In genomic region chr2:149189769-149190168, GRCh38 we compare ENCODE assay signal across 31 cellular contexts.
"Had no signal": no experiment of that assay in that cellular context is flagged by ENCODE, and none has a peak within 500 bp of the region (broad histone marks: within the 10 kb centered on the region; RNA-seq: fewer than 3 reads in every experiment).

No MANE protein-coding gene starts in this region.

- H3K9me3 ChIP-seq: adrenal gland, ascending aorta, body of pancreas, breast epithelium had no signal

- ATAC-seq: activated naive CD4-positive, alpha-beta T cell treated with anti-CD3 and anti-CD28 coated beads, Interleukin-2, amount 50 U/mL, for 72 hours; activated naive CD8-positive, alpha-beta T cell treated with anti-CD3 and anti-CD28 coated beads, Interleukin-2, amount 50 U/mL, for 24 hours; activated T-cell treated with anti-CD3 and anti-CD28 coated beads, Interleukin-2, amount 50 U/mL, for 4 hours; activated T-cell treated with anti-CD3 and anti-CD28 coated beads, Interleukin-2, amount 50 U/mL, for 72 hours; activated T-helper 17 cell treated with anti-CD3 and anti-CD28 coated beads, Interleukin-2, amount 50 U/mL, for 72 hours; body of pancreas had no signal

- H3K4me3 ChIP-seq: adrenal gland, ascending aorta, body of pancreas, breast epithelium, cardiac muscle cell had no signal

- H3K27me3 ChIP-seq: adrenal gland, ascending aorta, body of pancreas, brain microvascular endothelial cell, breast epithelium, cardiac muscle cell had no signal

- H3K4me1 ChIP-seq: adrenal gland, ascending aorta, body of pancreas, breast epithelium had no signal

- DNase-seq: activated effector memory CD4-positive, alpha-beta T cell treated with anti-CD3 and anti-CD28 coated beads, Interleukin-2, amount 50 U/mL, for 16 hours; activated effector memory CD4-positive, alpha-beta T cell treated with Interleukin-2 at 50 U/mL for 16 hours; activated gamma-delta T cell; activated gamma-delta T cell treated with Interleukin-2 at 50 U/mL for 16 hours; activated naive CD4-positive, alpha-beta T cell; activated naive CD4-positive, alpha-beta T cell treated with anti-CD3 and anti-CD28 coated beads for 36 hours; activated naive CD4-positive, alpha-beta T cell treated with anti-CD3 and anti-CD28 coated beads, Interleukin-2, amount 10 ng/mL, durations not matched to agents 7 days and 5 days; activated naive CD4-positive, alpha-beta T cell treated with anti-CD3 and anti-CD28 coated beads, Interleukin-2, amount 50 U/mL, for 16 hours; activated naive CD4-positive, alpha-beta T cell treated with Interleukin-2 at 50 U/mL for 16 hours; activated naive CD8-positive, alpha-beta T cell treated with anti-CD3 and anti-CD28 coated beads for 36 hours; activated naive CD8-positive, alpha-beta T cell treated with anti-CD3 and anti-CD28 coated beads, Interleukin-2, amount 10 ng/mL, durations not matched to agents 7 days and 5 days; activated naive CD8-positive, alpha-beta T cell treated with anti-CD3 and anti-CD28 coated beads, Interleukin-2, amount 50 U/mL, for 24 hours; activated T-cell treated with anti-CD3 and anti-CD28 coated beads, Interleukin-2, amount 50 U/mL, for 24 hours; activated T-cell treated with anti-CD3 and anti-CD28 coated beads, Interleukin-2, amount 50 U/mL, for 4 hours; activated T-cell treated with anti-CD3 and anti-CD28 coated beads, Interleukin-2, amount 50 U/mL, for 48 hours; activated T-cell treated with anti-CD3 and anti-CD28 coated beads, Interleukin-2, amount 50 U/mL, for 72 hours; adrenal gland; amniotic stem cell; amygdala; anterior cingulate cortex; aorta; body of pancreas; brain microvascular endothelial cell; caudate nucleus; central memory CD4-positive, alpha-beta T cell; cerebellar nuclear complex had no signal

- H3K36me3 ChIP-seq: adrenal gland, ascending aorta, brain microvascular endothelial cell, breast epithelium, cardiac muscle cell had no signal

- H3K27ac ChIP-seq: adrenal gland, ascending aorta, body of pancreas, brain microvascular endothelial cell, breast epithelium, cardiac muscle cell had no signal
